7 cellular contexts compared by ENCODE assay signal in genomic region chr3:183427206-183428139, GRCh38. TPM values are rescaled to one million over a fixed set of nuclear protein-coding genes. Genes with fewer than 3 reads are reported as not detected.
DNase-seq lines count a peak whose midpoint lies in the region; ATAC-seq lines count a peak whose summit lies in the region.

No MANE protein-coding gene starts in this region.

- peaks cover 0 to 17% of the 10 kb centered on the region in 2 donors for H3K4me1 Mint-ChIP-seq in effector memory CD8-positive, alpha-beta T cell (ENCODE audit: low read depth in 2 of 2)

- H3K36me3 Mint-ChIP-seq in effector memory CD8-positive, alpha-beta T cell (ENCODE audit: insufficient read depth) = peaks cover 4% of the 10 kb centered on the region

- no peaks in the 10 kb centered on the region for H3K9me3 ChIP-seq in neuronal stem cell (replicated peaks in 1 of 2; ENCODE audit: control insufficient read depth in 2 of 2, insufficient read depth in 1 of 2, low read depth in 1 of 2, low read length in 2 of 2)

- H3K36me3 ChIP-seq in neuronal stem cell (replicated peaks in 1 of 2; ENCODE audit: control insufficient read depth in 2 of 2, insufficient read depth in 2 of 2, low read length in 2 of 2) = no peaks in the 10 kb centered on the region

- H3K9me3 Mint-ChIP-seq in effector memory CD8-positive, alpha-beta T cell = no peaks in the 10 kb centered on the region

- no peak overlapping the region for H4K91ac ChIP-seq in neuronal stem cell (ENCODE audit: low read depth, low read length, poor library complexity)

- peak overlapping the region; percentile 84 for H3K18ac ChIP-seq in neuronal stem cell (ENCODE audit: low read length)

- H3K4me1 ChIP-seq in neuronal stem cell (ENCODE audit: control insufficient read depth in 2 of 2, insufficient read depth in 1 of 2, low read depth in 1 of 2, low read length in 2 of 2) = peaks cover 2 to 11% of the 10 kb centered on the region in 2 donors

- ATAC-seq in GM18873 (IDR thresholded peaks at IDR 0.05; ENCODE audit: low FRiP score, unreplicated experiment) = peak; percentile 9
- ATAC-seq in effector memory CD8-positive, alpha-beta T cell (replicated peaks) = peak; percentile 14
- ATAC-seq in HG03097 (IDR thresholded peaks at IDR 0.05; ENCODE audit: low FRiP score, unreplicated experiment) = no peak
- ATAC-seq in GM18511 (IDR thresholded peaks at IDR 0.05; ENCODE audit: unreplicated experiment) = no peak

- peak overlapping the region in 1 of 2 donors; percentile 68 for H3K27ac Mint-ChIP-seq in effector memory CD8-positive, alpha-beta T cell

- H3K23ac ChIP-seq in neuronal stem cell (ENCODE audit: low read depth, low read length, poor library complexity) = peak overlapping the region; percentile 71

- H3K14ac ChIP-seq in neuronal stem cell (ENCODE audit: low read length) = no peak overlapping the region

- no peak overlapping the region for H2BK15ac ChIP-seq in neuronal stem cell (ENCODE audit: low read length)

- no peak overlapping the region for H2AK5ac ChIP-seq in neuronal stem cell (ENCODE audit: low read depth, low read length)

- H3K4ac ChIP-seq in neuronal stem cell (ENCODE audit: low read length) = no peak overlapping the region

- H2AFZ ChIP-seq in neuronal stem cell (ENCODE audit: low read length) = peak overlapping the region; percentile 99

- H3K9ac ChIP-seq in neuronal stem cell (ENCODE audit: low read depth, low read length, poor library complexity) = peak overlapping the region; percentile 54

- H2BK5ac ChIP-seq in neuronal stem cell (ENCODE audit: low read length) = peak overlapping the region; percentile 2

- H3K4me2 ChIP-seq in neuronal stem cell (ENCODE audit: insufficient read depth, low read length, poor library complexity, severe bottlenecking) = peak overlapping the region; percentile 93

- H3K27me3 Mint-ChIP-seq in effector memory CD8-positive, alpha-beta T cell = no peaks in the 10 kb centered on the region

- peak overlapping the region; percentile 71 to 88 for H3K4me3 Mint-ChIP-seq in effector memory CD8-positive, alpha-beta T cell

- peak overlapping the region; percentile 63 to 94 for H3K4me3 ChIP-seq in neuronal stem cell (ENCODE audit: low read length in 2 of 2)

- no CpG with 5 or more reads among the region's 40 CpGs for WGBS in neuronal stem cell (ENCODE audit: extremely low coverage in 2 of 2, insufficient read length in 2 of 2, insufficient replicate concordance in 1 of 2), 2 donors

- no peak overlapping the region for H4K8ac ChIP-seq in neuronal stem cell (ENCODE audit: low read depth, low read length)

- no peak overlapping the region for H2BK12ac ChIP-seq in neuronal stem cell (ENCODE audit: low read length)

- H3K27me3 ChIP-seq in neuronal stem cell (ENCODE audit: control insufficient read depth in 3 of 3, insufficient read depth in 3 of 3, low read depth in 1 of 3, low read length in 3 of 3) = peaks cover 0 to 74% (median 10%) of the 10 kb centered on the region in 3 experiments

- DNase-seq in NCI-H69 (lab: John Stamatoyannopoulos, UW) (peak; percentile 43), neuronal stem cell (ENCODE audit: low spot score) (no peak), HCEC 1CT (no peak)
- DNase-seq in effector memory CD8-positive, alpha-beta T cell = no peak

- no peak overlapping the region for H3K27ac ChIP-seq in neuronal stem cell (replicated peaks; ENCODE audit: low read length)

- no peaks in the 10 kb centered on the region for H3K79me1 ChIP-seq in neuronal stem cell (ENCODE audit: low read depth, low read length)

- no peak overlapping the region for H2BK120ac ChIP-seq in neuronal stem cell (ENCODE audit: low read depth, low read length)

RNA-seq across cellular contexts. Expression of gene MCF2L2, which starts 0.9 kb away (rescaled TPM):
- 2.0 TPM for polyA plus RNA-seq in neuronal stem cell (2013, experiment 1 of 2)
- polyA plus RNA-seq in neuronal stem cell (2013, experiment 2 of 2) = 2.0 TPM

Comparison
In these comparisons a context has a peak if more than half of its experiments do, and no peak if none do; other contexts are left out.
1. ATAC-seq: peak in GM18873 (single experiment) and effector memory CD8-positive, alpha-beta T cell (single experiment); none in HG03097 (single experiment) and GM18511 (single experiment).